Comparison of ENCODE assay signal across 16 cellular contexts in the genomic region with DNA sequence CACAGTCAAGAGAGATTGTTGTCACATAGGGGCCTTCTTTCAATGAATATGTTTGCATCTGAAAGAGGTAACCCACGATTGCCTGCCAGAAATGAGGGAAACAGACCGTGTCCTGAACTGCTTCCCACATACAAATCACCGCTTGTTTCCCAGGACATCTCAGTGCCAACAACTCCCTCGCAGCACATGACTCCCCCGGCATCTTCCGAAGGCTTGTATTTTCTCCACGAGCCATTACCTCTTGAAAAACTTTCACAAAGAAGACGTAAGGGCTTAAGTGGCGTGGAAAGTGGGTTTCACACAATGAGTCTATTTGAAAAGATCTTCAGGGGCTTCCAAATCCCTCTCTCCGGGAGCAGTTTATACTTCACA. TPM values are rescaled to one million over a fixed set of nuclear protein-coding genes. Genes with fewer than 3 reads are reported as not detected.
A peak's percentile ranks its signal among the peaks of the same experiment; 100 is the strongest.
DNase-seq lines count a peak whose midpoint lies in the region; ATAC-seq and TF ChIP-seq lines count a peak whose summit lies in the region.
"Had no signal": no experiment of that assay in that cellular context is flagged by ENCODE, and none has a peak within 500 bp of the region (broad histone marks: within the 10 kb centered on the region; RNA-seq: fewer than 3 reads in every experiment).

No MANE protein-coding gene starts in this region.

- no peak overlapping the region for H3K4me3 ChIP-seq in tibial nerve
- H3K4me3 ChIP-seq: BLaER1 treated with 17β-estradiol and CSF1 and Interleukin-3, amounts not matched to agents 10 nM and 100 nM; vagina had no signal

- H3K27me3 Mint-ChIP-seq in activated T-helper 17 cell treated with anti-CD3 and anti-CD28 coated beads, Interleukin-2, amount 50 U/mL, for 72 hours, result peaks cover 3% of the 10 kb centered on the region

- H3K36me3 Mint-ChIP-seq in activated T-helper 17 cell treated with anti-CD3 and anti-CD28 coated beads, Interleukin-2, amount 50 U/mL, for 72 hours (ENCODE audit: low read depth), result no peaks in the 10 kb centered on the region
- H3K36me3 Mint-ChIP-seq: stimulated activated effector memory CD8-positive, alpha-beta T cell treated with anti-CD3 and anti-CD28 coated beads, Interleukin-12 subunit alpha, Interleukin-12 subunit beta, amount 100 ng/mL, for 72 hours had no signal

- no peaks in the 10 kb centered on the region for H3K36me3 ChIP-seq in tibial nerve
- H3K36me3 ChIP-seq: BLaER1 treated with 17β-estradiol and CSF1 and Interleukin-3, amounts not matched to agents 10 nM and 100 nM; neutrophil; vagina had no signal

- no peak for TF ChIP-seq EP300 in tibial nerve (IDR thresholded peaks at IDR 0.05)

- H3K4me3 Mint-ChIP-seq in activated T-helper 17 cell treated with anti-CD3 and anti-CD28 coated beads, Interleukin-2, amount 50 U/mL, for 72 hours, result no peak overlapping the region
- H3K4me3 Mint-ChIP-seq: stimulated activated effector memory CD8-positive, alpha-beta T cell treated with anti-CD3 and anti-CD28 coated beads, Interleukin-12 subunit alpha, Interleukin-12 subunit beta, amount 100 ng/mL, for 72 hours had no signal

- peak; percentile 71 for DNase-seq in NCI-H128 (lab: John Stamatoyannopoulos, UW; ENCODE audit: unreplicated experiment)
- peak; percentile 72 for DNase-seq in kidney tubule cell (ENCODE audit: low spot score)
- no peak for DNase-seq in tibial nerve (ENCODE audit: low spot score in 2 of 2)
- DNase-seq: activated gamma-delta T cell treated with Interleukin-2 at 50 U/mL for 16 hours, DND-41, NCI-H524 treated with DMSO at 0.1 percent for 48 hours had no signal

- WGBS in tibial nerve, 2 donors, result 35 to 43% methylated on average over 10 of the region's 10 CpGs

- no peak for TF ChIP-seq POLR2A in tibial nerve (IDR thresholded peaks at IDR 0.05)

- no peaks in the 10 kb centered on the region for H3K9me3 ChIP-seq in tibial nerve
- H3K9me3 ChIP-seq: BLaER1 treated with 17β-estradiol and CSF1 and Interleukin-3, amounts not matched to agents 10 nM and 100 nM; neutrophil; vagina had no signal

- no peak for ATAC-seq in activated T-helper 17 cell treated with anti-CD3 and anti-CD28 coated beads, Interleukin-2, amount 50 U/mL, for 72 hours (replicated peaks)
- no peak for ATAC-seq in GM21825 (IDR thresholded peaks at IDR 0.05; ENCODE audit: unreplicated experiment)
- no peak for ATAC-seq in HG02970 (IDR thresholded peaks at IDR 0.05; ENCODE audit: low FRiP score, unreplicated experiment)
- no peak for ATAC-seq in GM18519 (IDR thresholded peaks at IDR 0.05; ENCODE audit: low FRiP score, unreplicated experiment)
- ATAC-seq: stimulated activated effector memory CD8-positive, alpha-beta T cell treated with anti-CD3 and anti-CD28 coated beads, Interleukin-12 subunit alpha, Interleukin-12 subunit beta, amount 100 ng/mL, for 72 hours had no signal

- peaks cover 0 to 24% (median 0%) of the 10 kb centered on the region in 4 donors for H3K4me1 ChIP-seq in tibial nerve
- H3K4me1 ChIP-seq: vagina had no signal

- peak overlapping the region; percentile 30 for H3K27ac Mint-ChIP-seq in activated T-helper 17 cell treated with anti-CD3 and anti-CD28 coated beads, Interleukin-2, amount 50 U/mL, for 72 hours
- H3K27ac Mint-ChIP-seq: stimulated activated effector memory CD8-positive, alpha-beta T cell treated with anti-CD3 and anti-CD28 coated beads, Interleukin-12 subunit alpha, Interleukin-12 subunit beta, amount 100 ng/mL, for 72 hours had no signal

- peaks cover 0 to 34% of the 10 kb centered on the region in 2 donors for H3K27me3 ChIP-seq in tibial nerve
- H3K27me3 ChIP-seq: vagina had no signal

- no peak for TF ChIP-seq CTCF in tibial nerve (IDR thresholded peaks at IDR 0.05)

- peak overlapping the region; percentile 43 to 82 (median 53) for H3K27ac ChIP-seq in tibial nerve
- H3K27ac ChIP-seq: BLaER1 treated with 17β-estradiol and CSF1 and Interleukin-3, amounts not matched to agents 10 nM and 100 nM; neutrophil; vagina; VCaP had no signal

- no peaks in the 10 kb centered on the region for H3K9me3 Mint-ChIP-seq in activated T-helper 17 cell treated with anti-CD3 and anti-CD28 coated beads, Interleukin-2, amount 50 U/mL, for 72 hours
- H3K9me3 Mint-ChIP-seq: stimulated activated effector memory CD8-positive, alpha-beta T cell treated with anti-CD3 and anti-CD28 coated beads, Interleukin-12 subunit alpha, Interleukin-12 subunit beta, amount 100 ng/mL, for 72 hours had no signal

- no peaks in the 10 kb centered on the region for H3K4me1 Mint-ChIP-seq in activated T-helper 17 cell treated with anti-CD3 and anti-CD28 coated beads, Interleukin-2, amount 50 U/mL, for 72 hours
- H3K4me1 Mint-ChIP-seq: stimulated activated effector memory CD8-positive, alpha-beta T cell treated with anti-CD3 and anti-CD28 coated beads, Interleukin-12 subunit alpha, Interleukin-12 subunit beta, amount 100 ng/mL, for 72 hours had no signal

RNA-seq across cellular contexts. Expression of a gene that starts 31.6 kb away (rescaled TPM):
- total RNA-seq in activated T-helper 17 cell treated with anti-CD3 and anti-CD28 coated beads, Interleukin-2, amount 50 U/mL, for 72 hours, result 1 to 10 TPM in 1 of 2 donors, under 1 TPM in 1; 0.95 to 6.9 TPM
- 10 to 100 TPM; 26.7 to 30.6 (median 28.7) TPM for total RNA-seq in tibial nerve
- total RNA-seq: RPMI7951 had no signal

Comparison
In these comparisons a context has a peak if more than half of its experiments do, and no peak if none do; other contexts are left out.
1. DNase-seq: peak in NCI-H128 (single experiment) and kidney tubule cell (single experiment); none in tibial nerve (0 of 2).